Comparison of ENCODE assay signal across 31 cellular contexts in the genomic region with DNA sequence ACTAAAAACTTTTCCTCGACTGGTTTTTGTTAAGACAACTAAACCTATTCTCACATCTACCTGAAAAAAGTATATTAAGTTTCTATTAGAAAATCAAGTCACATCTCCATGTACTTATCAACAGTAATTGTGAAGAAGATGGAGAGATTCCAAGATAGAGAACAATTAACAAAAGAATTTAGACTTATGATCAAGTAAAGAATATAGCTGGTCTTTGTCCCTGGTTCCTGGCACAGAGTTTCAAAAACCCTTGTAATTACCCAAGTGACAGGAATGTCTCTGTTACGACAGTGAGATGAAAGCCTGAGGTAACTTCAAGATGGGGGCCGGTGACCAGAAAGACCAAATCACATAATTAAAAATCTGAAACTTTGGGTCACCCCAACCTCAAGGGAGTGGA.
"Had no signal": no experiment of that assay in that cellular context is flagged by ENCODE, and none has a peak within 500 bp of the region (broad histone marks: within the 10 kb centered on the region; RNA-seq: fewer than 3 reads in every experiment).

No MANE protein-coding gene starts in this region.

- ATAC-seq: activated CD4-positive, alpha-beta T cell treated with anti-CD3 and anti-CD28 coated beads for 36 hours; SK-N-SH treated with all-trans-retinoic acid at 6 μM for 48 hours had no signal

- H3K9me3 Mint-ChIP-seq: activated naive CD4-positive, alpha-beta T cell treated with anti-CD3 and anti-CD28 coated beads, Interleukin-2, amount 50 U/mL, for 24 hours had no signal

- DNase-seq: activated CD4-positive, alpha-beta memory T cell treated with anti-CD3 and anti-CD28 coated beads, Interleukin-2, amount 10 ng/mL, durations not matched to agents 7 days and 5 days; activated CD4-positive, alpha-beta T cell treated with anti-CD3 and anti-CD28 coated beads for 36 hours; activated CD4-positive, alpha-beta T cell treated with anti-CD3 and anti-CD28 coated beads, Interleukin-2, amount 50 U/mL, for 1 hour; activated CD8-positive, alpha-beta memory T cell treated with anti-CD3 and anti-CD28 coated beads, Interleukin-2, amount 50 U/mL, for 48 hours; activated effector memory CD4-positive, alpha-beta T cell treated with Interleukin-2 at 50 U/mL for 16 hours; activated naive CD4-positive, alpha-beta T cell; activated T-cell treated with anti-CD3 and anti-CD28 coated beads, Interleukin-2, amount 50 U/mL, for 1 hour; aorta; caudate nucleus; Kasumi-1; NCI-H1092; NCI-H1417; NCI-H2029; NCI-H2107; NCI-H2171 treated with DMSO at 0.1 percent for 48 hours; NCI-H226; NCI-H510A; NCI-H526 treated with DMSO at 0.1 percent for 48 hours; NCI-H82; NK-92 treated with Interleukin-12 subunit alpha and Interleukin-12 subunit beta, amount 100 ng/mL, for 24 hours; Peyer's patch; Right ventricle myocardium superior; SJCRH30; T1000; WERI-Rb-1 had no signal

- H3K4me3 Mint-ChIP-seq: activated CD4-positive, alpha-beta memory T cell treated with anti-CD3 and anti-CD28 coated beads, Interleukin-2, amount 10 ng/mL, durations not matched to agents 7 days and 5 days; activated CD4-positive, alpha-beta T cell treated with anti-CD3 and anti-CD28 coated beads for 36 hours; activated naive CD4-positive, alpha-beta T cell treated with anti-CD3 and anti-CD28 coated beads, Interleukin-2, amount 50 U/mL, for 24 hours; activated T-helper 1 cell treated with anti-CD3 and anti-CD28 coated beads, Interleukin-12 subunit alpha, Interleukin-12 subunit beta, Interleukin-2, Interleukin-4 antibody, amounts not matched to agents 30 ng/mL and 10 ng/mL and 1 ng/mL, durations not matched to agents 14 hours and 24 hours and 36 hours; T-helper 1 cell treated with Interleukin-12 subunit alpha and Interleukin-12 subunit beta and Interleukin-4 antibody, amounts not matched to agents 30 μg/mL and 1 μg/mL, for 36 hours had no signal

- H3K4me3 ChIP-seq: breast epithelium, Peyer's patch, SJCRH30 had no signal

- H3K27ac ChIP-seq: breast epithelium, Peyer's patch, RWPE1, SJCRH30, WERI-Rb-1 had no signal

- H3K9me3 ChIP-seq: Peyer's patch, SJCRH30 had no signal

- H3K27me3 Mint-ChIP-seq: activated CD4-positive, alpha-beta memory T cell treated with anti-CD3 and anti-CD28 coated beads, Interleukin-2, amount 10 ng/mL, durations not matched to agents 7 days and 5 days; activated CD4-positive, alpha-beta T cell treated with anti-CD3 and anti-CD28 coated beads for 36 hours; activated naive CD4-positive, alpha-beta T cell treated with anti-CD3 and anti-CD28 coated beads, Interleukin-2, amount 50 U/mL, for 24 hours had no signal

- H3K27me3 ChIP-seq: breast epithelium, Peyer's patch, SJCRH30 had no signal

- H3K27ac Mint-ChIP-seq: activated CD4-positive, alpha-beta memory T cell treated with anti-CD3 and anti-CD28 coated beads, Interleukin-2, amount 10 ng/mL, durations not matched to agents 7 days and 5 days; activated CD4-positive, alpha-beta T cell treated with anti-CD3 and anti-CD28 coated beads for 36 hours; activated naive CD4-positive, alpha-beta T cell treated with anti-CD3 and anti-CD28 coated beads, Interleukin-2, amount 50 U/mL, for 24 hours; activated T-helper 1 cell treated with anti-CD3 and anti-CD28 coated beads, Interleukin-12 subunit alpha, Interleukin-12 subunit beta, Interleukin-2, Interleukin-4 antibody, amounts not matched to agents 30 ng/mL and 10 ng/mL and 1 ng/mL, durations not matched to agents 14 hours and 24 hours and 36 hours; T-helper 1 cell treated with Interleukin-12 subunit alpha and Interleukin-12 subunit beta and Interleukin-4 antibody, amounts not matched to agents 30 μg/mL and 1 μg/mL, for 36 hours had no signal

- H3K4me1 ChIP-seq: Peyer's patch, SJCRH30 had no signal

- H3K36me3 ChIP-seq: breast epithelium had no signal
